15 cellular contexts compared by ENCODE assay signal in the genomic region with DNA sequence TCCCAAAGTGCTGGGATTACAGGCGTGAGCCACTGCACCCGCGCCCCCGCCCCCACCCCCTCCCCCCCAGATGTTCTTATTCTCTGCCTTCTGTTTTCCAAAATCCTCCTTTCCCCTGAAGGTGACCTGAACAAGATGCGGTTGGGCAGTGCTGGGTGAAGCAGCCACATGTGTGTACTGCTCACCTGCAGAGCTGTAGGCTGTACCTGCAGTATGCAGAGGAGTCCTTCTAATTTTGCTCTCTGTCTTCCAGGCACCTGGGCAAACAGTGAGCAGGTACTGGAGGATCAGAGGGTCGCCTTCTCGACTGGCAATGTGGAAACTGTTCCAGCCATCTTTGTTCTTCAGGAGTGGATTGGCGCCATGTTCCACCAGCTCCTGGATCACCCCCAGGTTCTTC. TPM values are rescaled to one million over a fixed set of nuclear protein-coding genes. Genes with fewer than 3 reads are reported as not detected.
DNase-seq lines count a peak whose midpoint lies in the region; ATAC-seq and TF ChIP-seq lines count a peak whose summit lies in the region.
"Had no signal": no experiment of that assay in that cellular context is flagged by ENCODE, and none has a peak within 500 bp of the region (broad histone marks: within the 10 kb centered on the region; RNA-seq: fewer than 3 reads in every experiment).

No MANE protein-coding gene starts in this region.

- 96% methylated on average over 5 of the region's 8 CpGs for WGBS in mesenchymal stem cell

- H3K9ac ChIP-seq in mesenchymal stem cell (ENCODE audit: low read length): peak overlapping the region; percentile 83

- H3K4me2 ChIP-seq in mesenchymal stem cell (ENCODE audit: low read length, poor library complexity, severe bottlenecking) (no peak overlapping the region), osteoblast (ENCODE audit: insufficient read depth, low read length) (no peak overlapping the region)

- no peak overlapping the region for H4K8ac ChIP-seq in mesenchymal stem cell (ENCODE audit: low read length)

- no peak overlapping the region for H4K91ac ChIP-seq in mesenchymal stem cell (ENCODE audit: low read length)

- peaks cover 18 to 45% of the 10 kb centered on the region in 2 experiments for H3K36me3 ChIP-seq in mesenchymal stem cell (ENCODE audit: control insufficient read depth in 1 of 2, insufficient read depth in 2 of 2, low read depth in 1 of 2, low read length in 2 of 2)
- H3K36me3 ChIP-seq in osteoblast (ENCODE audit: insufficient read depth, low read length): peaks cover 20% of the 10 kb centered on the region
- H3K36me3 ChIP-seq: prostate gland had no signal

- peak overlapping the region; percentile 94 for H3K4me3 Mint-ChIP-seq in CD4-positive, alpha-beta T cell
- H3K4me3 Mint-ChIP-seq in T-cell: peak overlapping the region; percentile 25 to 90 (median 85)

- H3K4ac ChIP-seq in mesenchymal stem cell (ENCODE audit: low read depth in 1 of 2, low read length in 2 of 2): no peak overlapping the region

- H2BK15ac ChIP-seq in mesenchymal stem cell (ENCODE audit: low read depth, poor library complexity, severe bottlenecking): no peak overlapping the region

- H2BK120ac ChIP-seq in mesenchymal stem cell (ENCODE audit: low read depth, low read length): no peak overlapping the region

- peaks cover 23% of the 10 kb centered on the region for H3K4me1 ChIP-seq in mesenchymal stem cell (ENCODE audit: control insufficient read depth, insufficient read depth, low read depth, low read length)
- H3K4me1 ChIP-seq in osteoblast (ENCODE audit: insufficient read depth, low read length): peaks cover 23% of the 10 kb centered on the region

- intact Hi-C loops in CD4-positive, alpha-beta T cell (cut with DNase I, micrococcal nuclease): loop anchor here in 1 of 2 experiments (2.0 kb wide), 1 partner anchor 205 kb away; no protein-coding TSS in a partner anchor

- H4K20me1 ChIP-seq in osteoblast (ENCODE audit: insufficient read depth, low read length): peaks cover 18% of the 10 kb centered on the region

- no peak overlapping the region for H3K18ac ChIP-seq in mesenchymal stem cell (ENCODE audit: low read depth in 1 of 2, low read length in 2 of 2)

- H3K4me3 ChIP-seq in mesenchymal stem cell (ENCODE audit: insufficient read depth in 1 of 2, low read depth in 1 of 2, low read length in 2 of 2) (peak overlapping the region in 1 of 2 experiments; percentile 82), osteoblast (ENCODE audit: insufficient read depth, low read length) (no peak overlapping the region)

- H3K27ac ChIP-seq in 22Rv1: peak overlapping the region; percentile 72
- H3K27ac ChIP-seq in CD4-positive, alpha-beta T cell (ENCODE audit: low read depth, low read length): no peak overlapping the region
- H3K27ac ChIP-seq in mesenchymal stem cell (ENCODE audit: low read length, poor library complexity, severe bottlenecking): no peak overlapping the region
- no peak overlapping the region for H3K27ac ChIP-seq in osteoblast (ENCODE audit: low read depth, low read length)
- H3K27ac ChIP-seq: esophagus muscularis mucosa, prostate gland, SK-N-MC had no signal

- no peaks in the 10 kb centered on the region for H3K27me3 Mint-ChIP-seq in CD4-positive, alpha-beta T cell
- H3K27me3 Mint-ChIP-seq in T-cell: no peaks in the 10 kb centered on the region

- H2AFZ ChIP-seq in mesenchymal stem cell (ENCODE audit: low read depth, low read length): no peak overlapping the region
- H2AFZ ChIP-seq in osteoblast (ENCODE audit: low read length): no peak overlapping the region

- no peaks in the 10 kb centered on the region for H3K27me3 ChIP-seq in CD4-positive, alpha-beta T cell (ENCODE audit: control insufficient read depth, insufficient read depth, low read length)
- no peaks in the 10 kb centered on the region for H3K27me3 ChIP-seq in mesenchymal stem cell (ENCODE audit: control insufficient read depth in 1 of 2, insufficient read depth in 1 of 2, low read length in 2 of 2)
- no peaks in the 10 kb centered on the region for H3K27me3 ChIP-seq in osteoblast (ENCODE audit: insufficient read depth, low read length)
- H3K27me3 ChIP-seq: esophagus muscularis mucosa had no signal

- peaks cover 39% of the 10 kb centered on the region for H3K79me2 ChIP-seq in osteoblast (ENCODE audit: insufficient read depth, low read length)

- no peaks in the 10 kb centered on the region for H3K9me3 Mint-ChIP-seq in CD4-positive, alpha-beta T cell
- H3K9me3 Mint-ChIP-seq in T-cell: no peaks in the 10 kb centered on the region

- H3K4me1 Mint-ChIP-seq in CD4-positive, alpha-beta T cell (ENCODE audit: low read depth): peaks cover 42% of the 10 kb centered on the region
- peaks cover 36 to 41% (median 37%) of the 10 kb centered on the region in 3 donors for H3K4me1 Mint-ChIP-seq in T-cell

- CTCF ChIA-PET in CD4-positive, alpha-beta T cell (lab: Charles Lee): interaction anchor here (0.8 kb wide), 1 partner anchor 199 kb away, joined by 5 read pairs; no protein-coding TSS in a partner anchor
- CTCF ChIA-PET in T-cell (lab: Charles Lee): interaction anchor here in 1 of 2 donors (0.7 kb wide), 1 partner anchor 23 kb away, joined by 5 read pairs; no protein-coding TSS in a partner anchor

- no peak overlapping the region for H2AK5ac ChIP-seq in mesenchymal stem cell (ENCODE audit: low read length, severe bottlenecking)

- DNase-seq in CD4-positive, alpha-beta T cell: no peak
- DNase-seq in T-cell (no peak), mesenchymal stem cell (no peak), NCI-H2107 treated with DMSO at 0.1 percent for 48 hours (lab: John Stamatoyannopoulos, UW; ENCODE audit: unreplicated experiment) (no peak), retina (no peak), osteoblast (ENCODE audit: insufficient read length, low spot score, missing footprints) (no peak), NCI-H1694 treated with DMSO at 0.1 percent for 48 hours (lab: John Stamatoyannopoulos, UW) (no peak)
- DNase-seq: activated CD4-positive, alpha-beta T cell treated with anti-CD3 and anti-CD28 coated beads for 1 hour; activated naive CD4-positive, alpha-beta T cell treated with Interleukin-2 at 50 U/mL for 16 hours; NCI-H2081; stimulated activated CD4-positive, alpha-beta T cell treated with anti-CD3 and anti-CD28 coated beads, Interleukin-4, amount 100 ng/mL, for 24 hours had no signal

- POLR2A ChIA-PET in CD4-positive, alpha-beta T cell (lab: Charles Lee): interaction anchor here (1.3 kb wide), 1 partner anchor 13 kb away, joined by 3 read pairs; no protein-coding TSS in a partner anchor
- POLR2A ChIA-PET in T-cell (lab: Charles Lee): no interaction called here

- H3K36me3 Mint-ChIP-seq in CD4-positive, alpha-beta T cell (ENCODE audit: low read depth): peaks cover 48% of the 10 kb centered on the region
- peaks cover 24% of the 10 kb centered on the region for H3K36me3 Mint-ChIP-seq in T-cell

- TF ChIP-seq CTCF in 22Rv1 (IDR thresholded peaks at IDR 0.05): no peak
- TF ChIP-seq CTCF in CD4-positive, alpha-beta T cell (IDR thresholded peaks at IDR 0.05): no peak
- TF ChIP-seq CTCF in osteoblast (IDR thresholded peaks at IDR 0.05; ENCODE audit: extremely low read depth, low read depth, low read length): no peak

- no peak overlapping the region for H3K27ac Mint-ChIP-seq in CD4-positive, alpha-beta T cell
- no peak overlapping the region for H3K27ac Mint-ChIP-seq in T-cell

- ATAC-seq in CD4-positive, alpha-beta T cell (ENCODE audit: poor library complexity): no peak
- no peak for ATAC-seq in T-cell (replicated peaks in 1 of 4)

- no peak overlapping the region for H2BK12ac ChIP-seq in mesenchymal stem cell (ENCODE audit: low read length in 2 of 2)

- H3K23ac ChIP-seq in mesenchymal stem cell (ENCODE audit: low read length in 2 of 2): no peak overlapping the region

- no peak overlapping the region for H2BK5ac ChIP-seq in mesenchymal stem cell (ENCODE audit: low read depth, low read length, poor library complexity, severe bottlenecking)

- H3K14ac ChIP-seq in mesenchymal stem cell (ENCODE audit: low read length in 2 of 2): no peak overlapping the region

- peaks cover 13% of the 10 kb centered on the region for H3K79me1 ChIP-seq in mesenchymal stem cell (replicated peaks; ENCODE audit: low read length, poor library complexity, severe bottlenecking)

- H3K9me3 ChIP-seq in CD4-positive, alpha-beta T cell (ENCODE audit: control insufficient read depth, low read length): no peaks in the 10 kb centered on the region
- H3K9me3 ChIP-seq in mesenchymal stem cell (ENCODE audit: control insufficient read depth, low read length) (no peaks in the 10 kb centered on the region), osteoblast (ENCODE audit: low read depth, low read length) (no peaks in the 10 kb centered on the region)
- H3K9me3 ChIP-seq: esophagus muscularis mucosa, prostate gland had no signal

RNA-seq across cellular contexts. Expression of a gene that starts 2.1 kb away (rescaled TPM):
- 1 to 10 TPM; 1.4 to 1.8 TPM for total RNA-seq in CD4-positive, alpha-beta T cell
- 10 to 100 TPM in 1 of 5 donors, 1 to 10 TPM in 4; 4.7 to 11.5 (median 9.1) TPM for total RNA-seq in T-cell
- 2.3 TPM for polyA plus RNA-seq in mesenchymal stem cell (2013, experiment 1 of 2)
- polyA plus RNA-seq in mesenchymal stem cell (2013, experiment 2 of 2): 2.3 TPM
- 7.2 and 9.4 TPM in 2 replicates for total RNA-seq in osteoblast

RNA-seq across cellular contexts. Expression of a gene that starts 2.4 kb away (rescaled TPM):
- total RNA-seq in CD4-positive, alpha-beta T cell: 10 to 100 TPM; 33.9 to 34.2 TPM
- total RNA-seq in T-cell (10 to 100 TPM; 72.8 to 95.5 (median 86.2) TPM), osteoblast (80.2 and 93.7 TPM in 2 replicates)
- polyA plus RNA-seq in mesenchymal stem cell (2013, experiment 1 of 2): 34.4 TPM
- polyA plus RNA-seq in mesenchymal stem cell (2013, experiment 2 of 2): 30.4 TPM
